ENCODE assay signal across 20 cellular contexts in the genomic region with DNA sequence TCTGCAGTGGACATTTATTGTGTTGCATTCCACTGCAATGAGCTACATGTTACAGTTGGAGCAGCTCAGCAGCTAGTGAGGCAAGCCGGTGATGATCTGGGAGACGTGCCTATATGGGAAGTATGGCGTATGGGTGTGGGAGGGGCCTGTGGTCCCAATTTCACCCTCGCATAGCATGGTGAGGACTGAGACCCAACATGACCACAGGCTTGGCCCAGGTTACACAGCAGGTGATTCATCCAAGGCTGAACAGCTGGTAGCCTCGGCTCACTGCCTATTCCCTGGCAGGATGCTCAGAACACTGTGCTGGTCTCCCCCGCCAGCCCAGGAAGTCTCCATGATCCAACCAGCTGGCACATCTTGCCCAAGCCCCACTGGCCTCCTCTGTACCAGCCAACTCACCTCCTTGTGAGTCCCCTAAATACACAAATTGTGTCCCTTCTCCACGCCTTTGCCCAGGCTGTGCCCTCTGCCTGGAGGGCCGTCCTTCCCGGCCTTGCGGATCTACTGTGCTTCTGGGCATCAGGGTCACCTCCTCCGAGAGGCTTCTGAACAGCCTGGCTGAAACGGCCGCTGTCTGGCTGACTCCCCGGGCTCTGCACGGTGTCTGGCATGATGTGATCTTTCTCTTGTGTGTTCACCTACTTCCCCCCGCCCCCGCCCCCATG.
A peak's percentile ranks its signal among the peaks of the same experiment; 100 is the strongest.
DNase-seq lines count a peak whose midpoint lies in the region; ATAC-seq and TF ChIP-seq lines count a peak whose summit lies in the region.
"Had no signal": no experiment of that assay in that cellular context is flagged by ENCODE, and none has a peak within 500 bp of the region (broad histone marks: within the 10 kb centered on the region; RNA-seq: fewer than 3 reads in every experiment).

No MANE protein-coding gene starts in this region.

- DNase-seq in AG20443 (ENCODE audit: low spot score) (peak; percentile 40), MG63 (peak; percentile 99), brain microvascular endothelial cell (peak; percentile 10), HUDEP-2 (lab: John Stamatoyannopoulos, UW; ENCODE audit: unreplicated experiment in 76 of 76) (no peak), NCI-H1417 treated with DMSO at 0.1 percent for 48 hours (lab: John Stamatoyannopoulos, UW) (no peak), right lobe of liver (no peak)
- DNase-seq in activated CD4-positive, alpha-beta T cell treated with anti-CD3 and anti-CD28 coated beads, Interleukin-2, amount 10 ng/mL, durations not matched to agents 7 days and 5 days, result no peak
- DNase-seq: activated B cell treated with CpG ODN at 0.5 μM for 24 hours; activated CD8-positive, alpha-beta T cell treated with anti-CD3 and anti-CD28 coated beads for 36 hours; activated naive CD4-positive, alpha-beta T cell treated with anti-CD3 and anti-CD28 coated beads for 36 hours; activated T-cell treated with anti-CD3 and anti-CD28 coated beads, Interleukin-2, amount 50 U/mL, for 1 hour; CD4-positive, alpha-beta memory T cell; colonic mucosa; DMS79 treated with DMSO at 0.1 percent for 48 hours; natural killer cell; NCI-H1436; stimulated activated CD4-positive, alpha-beta T cell treated with anti-CD3 and anti-CD28 coated beads, Interleukin-12 subunit alpha, Interleukin-12 subunit beta, amount 100 ng/mL, for 4 hours; stimulated activated CD8-positive, alpha-beta memory T cell treated with anti-CD3 and anti-CD28 coated beads, Interleukin-4, amount 100 ng/mL, for 48 hours had no signal

- intact Hi-C loops in right lobe of liver (cut with DNase I), result no loop called here

- H3K9me3 ChIP-seq in MG63, result no peaks in the 10 kb centered on the region
- H3K9me3 ChIP-seq in right lobe of liver, result no peaks in the 10 kb centered on the region
- H3K9me3 ChIP-seq: colonic mucosa had no signal

- no peak overlapping the region for H3K4me3 Mint-ChIP-seq in activated CD4-positive, alpha-beta T cell treated with anti-CD3 and anti-CD28 coated beads, Interleukin-2, amount 10 ng/mL, durations not matched to agents 7 days and 5 days
- H3K4me3 Mint-ChIP-seq: activated B cell treated with CpG ODN at 0.5 μM for 24 hours; activated CD8-positive, alpha-beta T cell treated with anti-CD3 and anti-CD28 coated beads for 36 hours; activated naive CD4-positive, alpha-beta T cell treated with anti-CD3 and anti-CD28 coated beads for 36 hours; CD4-positive, alpha-beta memory T cell; natural killer cell had no signal

- in situ Hi-C loops in brain microvascular endothelial cell (cut with HindIII; ENCODE audit: low pct_ligation_motif_present, low sequenced_read_pairs), result no loop called here

- no peak overlapping the region for H3K27ac ChIP-seq in brain microvascular endothelial cell
- H3K27ac ChIP-seq in rectal smooth muscle tissue (ENCODE audit: low read depth, low read length), result peak overlapping the region; percentile 1
- H3K27ac ChIP-seq in right lobe of liver, result no peak overlapping the region
- H3K27ac ChIP-seq: colonic mucosa, hepatocyte had no signal

- no peaks in the 10 kb centered on the region for H3K4me1 Mint-ChIP-seq in activated CD4-positive, alpha-beta T cell treated with anti-CD3 and anti-CD28 coated beads, Interleukin-2, amount 10 ng/mL, durations not matched to agents 7 days and 5 days
- H3K4me1 Mint-ChIP-seq: activated B cell treated with CpG ODN at 0.5 μM for 24 hours, natural killer cell had no signal

- no peaks in the 10 kb centered on the region for H3K9me3 Mint-ChIP-seq in activated CD4-positive, alpha-beta T cell treated with anti-CD3 and anti-CD28 coated beads, Interleukin-2, amount 10 ng/mL, durations not matched to agents 7 days and 5 days
- H3K9me3 Mint-ChIP-seq: CD4-positive, alpha-beta memory T cell; natural killer cell had no signal

- H3K4me1 ChIP-seq in rectal smooth muscle tissue (ENCODE audit: control insufficient read depth, insufficient read depth, low read length) (peaks cover 15% of the 10 kb centered on the region), right lobe of liver (no peaks in the 10 kb centered on the region)
- H3K4me1 ChIP-seq: colonic mucosa had no signal

- TF ChIP-seq POLR2A in right lobe of liver (IDR thresholded peaks at IDR 0.05), result no peak

- H3K36me3 Mint-ChIP-seq in activated CD4-positive, alpha-beta T cell treated with anti-CD3 and anti-CD28 coated beads, Interleukin-2, amount 10 ng/mL, durations not matched to agents 7 days and 5 days (ENCODE audit: low read depth), result no peaks in the 10 kb centered on the region
- H3K36me3 Mint-ChIP-seq: CD4-positive, alpha-beta memory T cell; natural killer cell had no signal

- CTCF ChIA-PET in activated CD4-positive, alpha-beta T cell treated with anti-CD3 and anti-CD28 coated beads, Interleukin-2, amount 10 ng/mL, durations not matched to agents 7 days and 5 days (lab: Charles Lee), result no interaction called here

- H3K27me3 ChIP-seq in MG63 (no peaks in the 10 kb centered on the region), brain microvascular endothelial cell (replicated peaks) (no peaks in the 10 kb centered on the region), rectal smooth muscle tissue (ENCODE audit: control insufficient read depth, insufficient read depth, low read length) (no peaks in the 10 kb centered on the region), right lobe of liver (no peaks in the 10 kb centered on the region)
- H3K27me3 ChIP-seq: colonic mucosa, hepatocyte had no signal

- H3K27me3 Mint-ChIP-seq in activated CD4-positive, alpha-beta T cell treated with anti-CD3 and anti-CD28 coated beads, Interleukin-2, amount 10 ng/mL, durations not matched to agents 7 days and 5 days, result peaks cover 4% of the 10 kb centered on the region

- POLR2A ChIA-PET in activated CD4-positive, alpha-beta T cell treated with anti-CD3 and anti-CD28 coated beads, Interleukin-2, amount 10 ng/mL, durations not matched to agents 7 days and 5 days (lab: Charles Lee), result no interaction called here

- H3K36me3 ChIP-seq in MG63 (no peaks in the 10 kb centered on the region), brain microvascular endothelial cell (replicated peaks) (no peaks in the 10 kb centered on the region), rectal smooth muscle tissue (ENCODE audit: control insufficient read depth, insufficient read depth, low read length) (no peaks in the 10 kb centered on the region), right lobe of liver (no peaks in the 10 kb centered on the region)
- H3K36me3 ChIP-seq: colonic mucosa had no signal

- 78% methylated on average over 9 of the region's 17 CpGs for WGBS in right lobe of liver (ENCODE audit: insufficient coverage, low coverage, low lambda C conversion rate, missing lambda C conversion rate)

- H3K4me3 ChIP-seq in MG63 (no peak overlapping the region), brain microvascular endothelial cell (ENCODE audit: low read depth, low read length) (no peak overlapping the region), rectal smooth muscle tissue (ENCODE audit: low read length) (no peak overlapping the region), right lobe of liver (no peak overlapping the region)
- H3K4me3 ChIP-seq: colonic mucosa, hepatocyte had no signal

- TF ChIP-seq CTCF in brain microvascular endothelial cell (IDR thresholded peaks at IDR 0.05; ENCODE audit: low read depth, low read length, missing control alignments) (no peak), right lobe of liver (IDR thresholded peaks at IDR 0.05) (no peak)

- no peak overlapping the region for H3K9ac ChIP-seq in rectal smooth muscle tissue (ENCODE audit: low read length)

- no peak for ATAC-seq in right lobe of liver
- ATAC-seq: activated CD8-positive, alpha-beta T cell treated with anti-CD3 and anti-CD28 coated beads for 36 hours; natural killer cell had no signal

- H3K27ac Mint-ChIP-seq in activated CD4-positive, alpha-beta T cell treated with anti-CD3 and anti-CD28 coated beads, Interleukin-2, amount 10 ng/mL, durations not matched to agents 7 days and 5 days, result no peak overlapping the region
- H3K27ac Mint-ChIP-seq: activated B cell treated with CpG ODN at 0.5 μM for 24 hours; activated CD8-positive, alpha-beta T cell treated with anti-CD3 and anti-CD28 coated beads for 36 hours; activated naive CD4-positive, alpha-beta T cell treated with anti-CD3 and anti-CD28 coated beads for 36 hours; natural killer cell had no signal

Comparison
In these comparisons a context has a peak if more than half of its experiments do, and no peak if none do; other contexts are left out.
1. DNase-seq: peak in AG20443 (single experiment), MG63 (single experiment) and brain microvascular endothelial cell (single experiment); none in HUDEP-2 (0 of 76), activated CD4-positive, alpha-beta T cell treated with anti-CD3 and anti-CD28 coated beads, Interleukin-2, amount 10 ng/mL, durations not matched to agents 7 days and 5 days (single experiment), NCI-H1417 treated with DMSO at 0.1 percent for 48 hours (single experiment) and right lobe of liver (0 of 3).